In the genomic region with DNA sequence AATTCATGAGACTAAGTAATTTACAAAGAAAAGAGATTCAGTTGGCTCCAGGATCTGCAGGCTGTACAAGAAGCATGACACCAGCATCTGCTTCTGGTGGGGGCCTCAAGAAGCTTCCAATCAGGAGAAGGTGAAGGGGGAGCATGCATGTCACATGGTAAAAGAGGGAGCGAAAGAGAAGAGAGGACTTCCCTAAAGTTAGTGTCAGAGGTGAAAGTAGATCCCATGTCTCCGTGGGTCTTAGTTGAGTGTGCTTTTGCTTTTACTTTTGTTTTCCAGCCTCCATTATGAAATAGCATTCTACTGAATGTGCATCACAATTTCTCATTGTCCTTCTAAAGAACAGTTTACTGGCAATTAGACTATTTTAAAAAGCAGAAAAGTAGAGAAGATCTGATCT, we compare ENCODE assay signal across 12 cellular contexts.
DNase-seq lines count a peak whose midpoint lies in the region; ATAC-seq and TF ChIP-seq lines count a peak whose summit lies in the region.
"Had no signal": no experiment of that assay in that cellular context is flagged by ENCODE, and none has a peak within 500 bp of the region (broad histone marks: within the 10 kb centered on the region; RNA-seq: fewer than 3 reads in every experiment).

No MANE protein-coding gene starts in this region.

- H3K4me1 Mint-ChIP-seq in activated T-helper 1 cell treated with anti-CD3 and anti-CD28 coated beads, Interleukin-12 subunit alpha, Interleukin-12 subunit beta, Interleukin-2, Interleukin-4 antibody, amounts not matched to agents 30 ng/mL and 10 ng/mL and 1 ng/mL, durations not matched to agents 14 hours and 24 hours and 36 hours (ENCODE audit: low read depth): peaks cover 10% of the 10 kb centered on the region
- peaks cover 11% of the 10 kb centered on the region for H3K4me1 Mint-ChIP-seq in endothelial cell (ENCODE audit: unreplicated experiment)
- H3K4me1 Mint-ChIP-seq: stimulated activated effector memory CD8-positive, alpha-beta T cell treated with anti-CD3 and anti-CD28 coated beads, Interleukin-12 subunit alpha, Interleukin-12 subunit beta, amount 100 ng/mL, for 72 hours had no signal

- H3K27ac Mint-ChIP-seq in activated T-helper 1 cell treated with anti-CD3 and anti-CD28 coated beads, Interleukin-12 subunit alpha, Interleukin-12 subunit beta, Interleukin-2, Interleukin-4 antibody, amounts not matched to agents 30 ng/mL and 10 ng/mL and 1 ng/mL, durations not matched to agents 14 hours and 24 hours and 36 hours: no peak overlapping the region
- H3K27ac Mint-ChIP-seq in endothelial cell (ENCODE audit: unreplicated experiment): no peak overlapping the region
- H3K27ac Mint-ChIP-seq: stimulated activated effector memory CD8-positive, alpha-beta T cell treated with anti-CD3 and anti-CD28 coated beads, Interleukin-12 subunit alpha, Interleukin-12 subunit beta, amount 100 ng/mL, for 72 hours had no signal

- intact Hi-C loops in activated T-helper 1 cell treated with anti-CD3 and anti-CD28 coated beads, Interleukin-12 subunit alpha, Interleukin-12 subunit beta, Interleukin-2, Interleukin-4 antibody, amounts not matched to agents 30 ng/mL and 10 ng/mL and 1 ng/mL, durations not matched to agents 14 hours and 24 hours and 36 hours (cut with micrococcal nuclease): no loop called here

- no peak for TF ChIP-seq CTCF in endothelial cell (IDR thresholded peaks at IDR 0.05; ENCODE audit: unreplicated experiment)

- DNase-seq in EH (ENCODE audit: low read depth) (peak; percentile 12), 8988T (no peak), COR-L47 (lab: John Stamatoyannopoulos, UW) (no peak), endothelial cell (ENCODE audit: low spot score) (no peak)
- peak; percentile 2 for DNase-seq in activated T-helper 1 cell treated with anti-CD3 and anti-CD28 coated beads, Interleukin-12 subunit alpha, Interleukin-12 subunit beta, Interleukin-2, Interleukin-4 antibody, amounts not matched to agents 30 ng/mL and 10 ng/mL and 1 ng/mL, durations not matched to agents 14 hours and 24 hours and 36 hours (ENCODE audit: low spot score)
- DNase-seq: DMS53, head of caudate nucleus, SK-N-SH had no signal

- ATAC-seq in GM19438 (IDR thresholded peaks at IDR 0.05; ENCODE audit: low read depth, unreplicated experiment) (peak; percentile 88), HG03103 (IDR thresholded peaks at IDR 0.05; ENCODE audit: low read depth, unreplicated experiment) (peak; percentile 79), HG03457 (IDR thresholded peaks at IDR 0.05; ENCODE audit: unreplicated experiment) (no peak)
- ATAC-seq: stimulated activated effector memory CD8-positive, alpha-beta T cell treated with anti-CD3 and anti-CD28 coated beads, Interleukin-12 subunit alpha, Interleukin-12 subunit beta, amount 100 ng/mL, for 72 hours had no signal

- peaks cover 9% of the 10 kb centered on the region for H3K27me3 Mint-ChIP-seq in activated T-helper 1 cell treated with anti-CD3 and anti-CD28 coated beads, Interleukin-12 subunit alpha, Interleukin-12 subunit beta, Interleukin-2, Interleukin-4 antibody, amounts not matched to agents 30 ng/mL and 10 ng/mL and 1 ng/mL, durations not matched to agents 14 hours and 24 hours and 36 hours (ENCODE audit: insufficient read depth)
- H3K27me3 Mint-ChIP-seq in endothelial cell (ENCODE audit: unreplicated experiment): peaks cover 2% of the 10 kb centered on the region

- H3K9me3 Mint-ChIP-seq in activated T-helper 1 cell treated with anti-CD3 and anti-CD28 coated beads, Interleukin-12 subunit alpha, Interleukin-12 subunit beta, Interleukin-2, Interleukin-4 antibody, amounts not matched to agents 30 ng/mL and 10 ng/mL and 1 ng/mL, durations not matched to agents 14 hours and 24 hours and 36 hours: peaks cover 4% of the 10 kb centered on the region
- H3K9me3 Mint-ChIP-seq in endothelial cell (ENCODE audit: unreplicated experiment): no peaks in the 10 kb centered on the region

- no peak overlapping the region for H3K4me3 Mint-ChIP-seq in activated T-helper 1 cell treated with anti-CD3 and anti-CD28 coated beads, Interleukin-12 subunit alpha, Interleukin-12 subunit beta, Interleukin-2, Interleukin-4 antibody, amounts not matched to agents 30 ng/mL and 10 ng/mL and 1 ng/mL, durations not matched to agents 14 hours and 24 hours and 36 hours
- H3K4me3 Mint-ChIP-seq in endothelial cell (ENCODE audit: unreplicated experiment): no peak overlapping the region
- H3K4me3 Mint-ChIP-seq: stimulated activated effector memory CD8-positive, alpha-beta T cell treated with anti-CD3 and anti-CD28 coated beads, Interleukin-12 subunit alpha, Interleukin-12 subunit beta, amount 100 ng/mL, for 72 hours had no signal

- H3K36me3 Mint-ChIP-seq in activated T-helper 1 cell treated with anti-CD3 and anti-CD28 coated beads, Interleukin-12 subunit alpha, Interleukin-12 subunit beta, Interleukin-2, Interleukin-4 antibody, amounts not matched to agents 30 ng/mL and 10 ng/mL and 1 ng/mL, durations not matched to agents 14 hours and 24 hours and 36 hours (ENCODE audit: low read depth): no peaks in the 10 kb centered on the region
- no peaks in the 10 kb centered on the region for H3K36me3 Mint-ChIP-seq in endothelial cell (ENCODE audit: low read depth, unreplicated experiment)
- H3K36me3 Mint-ChIP-seq: stimulated activated effector memory CD8-positive, alpha-beta T cell treated with anti-CD3 and anti-CD28 coated beads, Interleukin-12 subunit alpha, Interleukin-12 subunit beta, amount 100 ng/mL, for 72 hours had no signal

Comparison
In these comparisons a context has a peak if more than half of its experiments do, and no peak if none do; other contexts are left out.
1. DNase-seq: peak in EH (single experiment) and activated T-helper 1 cell treated with anti-CD3 and anti-CD28 coated beads, Interleukin-12 subunit alpha, Interleukin-12 subunit beta, Interleukin-2, Interleukin-4 antibody, amounts not matched to agents 30 ng/mL and 10 ng/mL and 1 ng/mL, durations not matched to agents 14 hours and 24 hours and 36 hours (single experiment); none in 8988T (single experiment), COR-L47 (single experiment) and endothelial cell (single experiment).